ENCODE assay signal across 1 cellular context in genomic region chr16:69119536-69119935, GRCh38.
TF ChIP-seq lines count a peak whose summit lies in the region.

No MANE protein-coding gene starts in this region.

TF ChIP-seq in HepG2, 621 proteins besides CTCF, POLR2A, EP300 and RAD21:
- TF ChIP-seq ZNF501 (CRISPR knock-in tag; IDR thresholded peaks at IDR 0.05) = 0 out of 2 replicates have a peak, but pooled peaks have one; percentile 16
- no peak for TF ChIP-seq REST (IDR thresholded peaks at IDR 0.05; ENCODE audit: borderline replicate concordance in 1 of 2, low read depth in 1 of 2, low read length in 2 of 2)
- TF ChIP-seq, protein P1, sequence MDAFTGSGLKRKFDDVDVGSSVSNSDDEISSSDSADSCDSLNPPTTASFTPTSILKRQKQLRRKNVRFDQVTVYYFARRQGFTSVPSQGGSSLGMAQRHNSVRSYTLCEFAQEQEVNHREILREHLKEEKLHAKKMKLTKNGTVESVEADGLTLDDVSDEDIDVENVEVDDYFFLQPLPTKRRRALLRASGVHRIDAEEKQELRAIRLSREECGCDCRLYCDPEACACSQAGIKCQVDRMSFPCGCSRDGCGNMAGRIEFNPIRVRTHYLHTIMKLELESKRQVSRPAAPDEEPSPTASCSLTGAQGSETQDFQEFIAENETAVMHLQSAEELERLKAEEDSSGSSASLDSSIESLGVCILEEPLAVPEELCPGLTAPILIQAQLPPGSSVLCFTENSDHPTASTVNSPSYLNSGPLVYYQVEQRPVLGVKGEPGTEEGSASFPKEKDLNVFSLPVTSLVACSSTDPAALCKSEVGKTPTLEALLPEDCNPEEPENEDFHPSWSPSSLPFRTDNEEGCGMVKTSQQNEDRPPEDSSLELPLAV (CRISPR knock-in tag; conservative IDR thresholded peaks at IDR 0.05; ENCODE audit: low read depth) = no peak
- TF ChIP-seq RELA (CRISPR knock-in tag; IDR thresholded peaks at IDR 0.05) = no peak
- no peak for TF ChIP-seq HMG20A (CRISPR knock-in tag; IDR thresholded peaks at IDR 0.05; ENCODE audit: borderline replicate concordance)
